ENCODE assay signal across 8 cellular contexts in genomic region chr14:104816678-104816945, GRCh38. TPM values are rescaled to one million over a fixed set of nuclear protein-coding genes. Genes with fewer than 3 reads are reported as not detected.
A peak's percentile ranks its signal among the peaks of the same experiment; 100 is the strongest.
DNase-seq lines count a peak whose midpoint lies in the region; ATAC-seq and TF ChIP-seq lines count a peak whose summit lies in the region.

No MANE protein-coding gene starts in this region.

- H3K9me3 Mint-ChIP-seq in activated CD4-positive, alpha-beta T cell treated with anti-CD3 and anti-CD28 coated beads, Interleukin-2, amount 10 ng/mL, durations not matched to agents 7 days and 5 days, result no peaks in the 10 kb centered on the region
- no peaks in the 10 kb centered on the region for H3K9me3 Mint-ChIP-seq in activated naive CD8-positive, alpha-beta T cell treated with anti-CD3 and anti-CD28 coated beads, Interleukin-2, amount 10 ng/mL, durations not matched to agents 7 days and 5 days

- peaks cover 0 to 39% (median 17%) of the 10 kb centered on the region in 4 donors for H3K4me1 ChIP-seq in tibial artery

- POLR2A ChIA-PET in activated CD4-positive, alpha-beta T cell treated with anti-CD3 and anti-CD28 coated beads, Interleukin-2, amount 10 ng/mL, durations not matched to agents 7 days and 5 days (lab: Charles Lee), result no interaction called here
- POLR2A ChIA-PET in activated naive CD8-positive, alpha-beta T cell treated with anti-CD3 and anti-CD28 coated beads, Interleukin-2, amount 10 ng/mL, durations not matched to agents 7 days and 5 days (lab: Charles Lee), result interaction anchor here (1.5 kb wide), 1 partner anchor 19 kb away, joined by 3 read pairs; no protein-coding TSS in a partner anchor

- H3K27me3 ChIP-seq in tibial artery, result no peaks in the 10 kb centered on the region

- H3K36me3 Mint-ChIP-seq in activated CD4-positive, alpha-beta T cell treated with anti-CD3 and anti-CD28 coated beads, Interleukin-2, amount 10 ng/mL, durations not matched to agents 7 days and 5 days (ENCODE audit: low read depth), result peaks cover 3% of the 10 kb centered on the region
- H3K36me3 Mint-ChIP-seq in activated naive CD8-positive, alpha-beta T cell treated with anti-CD3 and anti-CD28 coated beads, Interleukin-2, amount 10 ng/mL, durations not matched to agents 7 days and 5 days, result peaks cover 2% of the 10 kb centered on the region

- no peaks in the 10 kb centered on the region for H3K36me3 ChIP-seq in tibial artery

- intact Hi-C loops in tibial artery (cut with DNase I; ENCODE audit: low total_unique reads), result no loop called here

- no peak for TF ChIP-seq CTCF in tibial artery (IDR thresholded peaks at IDR 0.05)

- no peak for ATAC-seq in activated naive CD8-positive, alpha-beta T cell treated with anti-CD3 and anti-CD28 coated beads, Interleukin-2, amount 10 ng/mL, durations not matched to agents 7 days and 5 days (ENCODE audit: low read depth)
- ATAC-seq in left lobe of liver, result peak; percentile 28

- H3K27ac Mint-ChIP-seq in activated CD4-positive, alpha-beta T cell treated with anti-CD3 and anti-CD28 coated beads, Interleukin-2, amount 10 ng/mL, durations not matched to agents 7 days and 5 days, result peak overlapping the region; percentile 92
- H3K27ac Mint-ChIP-seq in activated naive CD8-positive, alpha-beta T cell treated with anti-CD3 and anti-CD28 coated beads, Interleukin-2, amount 10 ng/mL, durations not matched to agents 7 days and 5 days, result peak overlapping the region; percentile 92

- peaks cover 23% of the 10 kb centered on the region for H3K4me1 Mint-ChIP-seq in activated CD4-positive, alpha-beta T cell treated with anti-CD3 and anti-CD28 coated beads, Interleukin-2, amount 10 ng/mL, durations not matched to agents 7 days and 5 days
- H3K4me1 Mint-ChIP-seq in activated naive CD8-positive, alpha-beta T cell treated with anti-CD3 and anti-CD28 coated beads, Interleukin-2, amount 10 ng/mL, durations not matched to agents 7 days and 5 days, result peaks cover 16% of the 10 kb centered on the region

- H3K27ac ChIP-seq in tibial artery, result peak overlapping the region; percentile 92 to 95

- DNase-seq in activated CD4-positive, alpha-beta T cell treated with anti-CD3 and anti-CD28 coated beads, Interleukin-2, amount 10 ng/mL, durations not matched to agents 7 days and 5 days, result no peak
- DNase-seq in activated CD4-positive, alpha-beta T cell treated with anti-CD3 and anti-CD28 coated beads, Interleukin-2, amount 50 U/mL, for 4 hours, result no peak
- no peak for DNase-seq in activated naive CD8-positive, alpha-beta T cell treated with anti-CD3 and anti-CD28 coated beads, Interleukin-2, amount 10 ng/mL, durations not matched to agents 7 days and 5 days
- DNase-seq in left lobe of liver (ENCODE audit: low spot score) (peak; percentile 56), tibial artery (no peak), HPDE6-E6E7 (ENCODE audit: extremely low spot score) (no peak), NCI-H2227 (lab: John Stamatoyannopoulos, UW; ENCODE audit: unreplicated experiment) (no peak), dermis blood vessel endothelial cell (no peak)

- peak overlapping the region; percentile 86 for H3K4me3 Mint-ChIP-seq in activated CD4-positive, alpha-beta T cell treated with anti-CD3 and anti-CD28 coated beads, Interleukin-2, amount 10 ng/mL, durations not matched to agents 7 days and 5 days
- H3K4me3 Mint-ChIP-seq in activated naive CD8-positive, alpha-beta T cell treated with anti-CD3 and anti-CD28 coated beads, Interleukin-2, amount 10 ng/mL, durations not matched to agents 7 days and 5 days, result peak overlapping the region; percentile 93

- H3K27me3 Mint-ChIP-seq in activated CD4-positive, alpha-beta T cell treated with anti-CD3 and anti-CD28 coated beads, Interleukin-2, amount 10 ng/mL, durations not matched to agents 7 days and 5 days, result no peaks in the 10 kb centered on the region
- H3K27me3 Mint-ChIP-seq in activated naive CD8-positive, alpha-beta T cell treated with anti-CD3 and anti-CD28 coated beads, Interleukin-2, amount 10 ng/mL, durations not matched to agents 7 days and 5 days, result no peaks in the 10 kb centered on the region

- H3K9me3 ChIP-seq in tibial artery, result no peaks in the 10 kb centered on the region

- CTCF ChIA-PET in activated CD4-positive, alpha-beta T cell treated with anti-CD3 and anti-CD28 coated beads, Interleukin-2, amount 10 ng/mL, durations not matched to agents 7 days and 5 days (lab: Charles Lee), result interaction anchor here (0.6 kb wide), 1 partner anchor 1858 kb away, joined by 3 read pairs; no protein-coding TSS in a partner anchor

- H3K4me3 ChIP-seq in tibial artery, result peak overlapping the region; percentile 76 to 98

RNA-seq across cellular contexts. Expression of gene ZBTB42, which starts 15.7 kb away (rescaled TPM):
- total RNA-seq in activated CD4-positive, alpha-beta T cell treated with anti-CD3 and anti-CD28 coated beads, Interleukin-2, amount 10 ng/mL, durations not matched to agents 7 days and 5 days, result 1 to 10 TPM; 4.5 to 5.8 TPM
- total RNA-seq in activated naive CD8-positive, alpha-beta T cell treated with anti-CD3 and anti-CD28 coated beads, Interleukin-2, amount 10 ng/mL, durations not matched to agents 7 days and 5 days, result 1 to 10 TPM; 6.7 to 6.9 TPM
- total RNA-seq in left lobe of liver, result 4.9 TPM
- total RNA-seq in dermis blood vessel endothelial cell, result 5.1 and 7.0 TPM in 2 replicates

RNA-seq across cellular contexts. Expression of gene AKT1, which starts 21.1 kb away (rescaled TPM):
- 100 to 1,000 TPM; 159 to 166 TPM for total RNA-seq in activated CD4-positive, alpha-beta T cell treated with anti-CD3 and anti-CD28 coated beads, Interleukin-2, amount 10 ng/mL, durations not matched to agents 7 days and 5 days
- total RNA-seq in activated naive CD8-positive, alpha-beta T cell treated with anti-CD3 and anti-CD28 coated beads, Interleukin-2, amount 10 ng/mL, durations not matched to agents 7 days and 5 days, result 100 to 1,000 TPM; 178 to 181 TPM
- total RNA-seq in left lobe of liver (90.1 TPM), dermis blood vessel endothelial cell (163 and 236 TPM in 2 replicates)

RNA-seq across cellular contexts. Expression of gene CEP170B, which starts 48.5 kb away (rescaled TPM):
- total RNA-seq in activated CD4-positive, alpha-beta T cell treated with anti-CD3 and anti-CD28 coated beads, Interleukin-2, amount 10 ng/mL, durations not matched to agents 7 days and 5 days, result 1 to 10 TPM; 3.0 TPM
- 1 to 10 TPM; 5.7 to 6.3 TPM for total RNA-seq in activated naive CD8-positive, alpha-beta T cell treated with anti-CD3 and anti-CD28 coated beads, Interleukin-2, amount 10 ng/mL, durations not matched to agents 7 days and 5 days
- total RNA-seq in left lobe of liver, result 22.9 TPM
- 9.0 and 12.3 TPM in 2 replicates for total RNA-seq in dermis blood vessel endothelial cell
